Comparison of ENCODE assay signal across 27 cellular contexts in genomic region chr12:8612629-8613028, GRCh38.
DNase-seq lines count a peak whose midpoint lies in the region; ATAC-seq and TF ChIP-seq lines count a peak whose summit lies in the region.
"Had no signal": no experiment of that assay in that cellular context is flagged by ENCODE, and none has a peak within 500 bp of the region (broad histone marks: within the 10 kb centered on the region; RNA-seq: fewer than 3 reads in every experiment).

TSS of gene AICDA (minus strand) at chr12:8612859. CDS start at chr12:8612767, 92 bp downstream.

- peak; percentile 66 for DNase-seq in GM12865 (ENCODE audit: low read depth)
- no peak for DNase-seq in memory B cell (ENCODE audit: low spot score in 2 of 2)
- no peak for DNase-seq in 8988T
- DNase-seq in retina = no peak
- no peak for DNase-seq in NCI-H510A treated with DMSO at 0.1 percent for 48 hours (lab: John Stamatoyannopoulos, UW)
- DNase-seq: activated CD4-positive, alpha-beta T cell treated with anti-CD3 and anti-CD28 coated beads, Interleukin-2, amount 10 ng/mL, durations not matched to agents 24 days and 14 days; activated naive CD8-positive, alpha-beta T cell treated with anti-CD3 and anti-CD28 coated beads for 36 hours; CD4-positive, alpha-beta T cell; effector memory CD8-positive, alpha-beta T cell; GF-D8; H7; IMR-90; left cardiac atrium; mesendoderm; MM.1S; naive thymus-derived CD4-positive, alpha-beta T cell; NCI-H146; NCI-H2171 treated with DMSO at 0.1 percent for 48 hours; NCI-H69; SHP77 treated with DMSO at 0.1 percent for 48 hours; T-cell; testis had no signal

- H3K27ac Mint-ChIP-seq in memory B cell = no peak within 1 kb of the TSS
- H3K27ac Mint-ChIP-seq: activated CD4-positive, alpha-beta T cell treated with anti-CD3 and anti-CD28 coated beads, Interleukin-2, amount 10 ng/mL, durations not matched to agents 24 days and 14 days; activated naive CD8-positive, alpha-beta T cell treated with anti-CD3 and anti-CD28 coated beads for 36 hours; activated T-helper 17 cell treated with anti-CD3 and anti-CD28 coated beads, Interleukin-2, amount 50 U/mL, for 72 hours; CD4-positive, alpha-beta T cell; effector memory CD8-positive, alpha-beta T cell; T-cell had no signal

- ATAC-seq in HG03571 (IDR thresholded peaks at IDR 0.05; ENCODE audit: unreplicated experiment) (peak; percentile 33), memory B cell (ENCODE audit: low read depth) (no peak), GM18517 (IDR thresholded peaks at IDR 0.05; ENCODE audit: unreplicated experiment) (no peak)
- ATAC-seq: activated T-helper 17 cell treated with anti-CD3 and anti-CD28 coated beads, Interleukin-2, amount 50 U/mL, for 72 hours; effector memory CD8-positive, alpha-beta T cell; left cardiac atrium; naive thymus-derived CD4-positive, alpha-beta T cell; T-cell had no signal

- no peaks in the 10 kb centered on the region for H3K27me3 Mint-ChIP-seq in memory B cell
- H3K27me3 Mint-ChIP-seq: activated naive CD8-positive, alpha-beta T cell treated with anti-CD3 and anti-CD28 coated beads for 36 hours; activated T-helper 17 cell treated with anti-CD3 and anti-CD28 coated beads, Interleukin-2, amount 50 U/mL, for 72 hours; CD4-positive, alpha-beta T cell; effector memory CD8-positive, alpha-beta T cell had no signal

- peak within 1 kb of the TSS; percentile 54 for H3K4me3 ChIP-seq in GM12865 (ENCODE audit: low read depth, low read length)
- H3K4me3 ChIP-seq: right atrium auricular region, testis had no signal

- H3K4me3 Mint-ChIP-seq in memory B cell = peak within 1 kb of the TSS; percentile 21
- H3K4me3 Mint-ChIP-seq: activated CD4-positive, alpha-beta T cell treated with anti-CD3 and anti-CD28 coated beads, Interleukin-2, amount 10 ng/mL, durations not matched to agents 24 days and 14 days; activated naive CD8-positive, alpha-beta T cell treated with anti-CD3 and anti-CD28 coated beads for 36 hours; activated T-helper 17 cell treated with anti-CD3 and anti-CD28 coated beads, Interleukin-2, amount 50 U/mL, for 72 hours; CD4-positive, alpha-beta T cell; effector memory CD8-positive, alpha-beta T cell; naive thymus-derived CD4-positive, alpha-beta T cell; T-cell had no signal

- H3K4me1 Mint-ChIP-seq in memory B cell = peaks cover 28% of the 10 kb centered on the region

- TF ChIP-seq POLR2A in GM19193 (IDR thresholded peaks at IDR 0.05; ENCODE audit: extremely low read depth, insufficient read depth, insufficient read length) = peak; percentile 74

- H3K9me3 Mint-ChIP-seq in memory B cell = no peaks in the 10 kb centered on the region
- H3K9me3 Mint-ChIP-seq: activated CD4-positive, alpha-beta T cell treated with anti-CD3 and anti-CD28 coated beads, Interleukin-2, amount 10 ng/mL, durations not matched to agents 24 days and 14 days; activated T-helper 17 cell treated with anti-CD3 and anti-CD28 coated beads, Interleukin-2, amount 50 U/mL, for 72 hours; CD4-positive, alpha-beta T cell; effector memory CD8-positive, alpha-beta T cell; naive thymus-derived CD4-positive, alpha-beta T cell; T-cell had no signal

- H3K36me3 Mint-ChIP-seq in memory B cell = no peaks in the 10 kb centered on the region
- H3K36me3 Mint-ChIP-seq: activated naive CD8-positive, alpha-beta T cell treated with anti-CD3 and anti-CD28 coated beads for 36 hours; naive thymus-derived CD4-positive, alpha-beta T cell; T-cell had no signal

- no peak for TF ChIP-seq CTCF in GM12865 (IDR thresholded peaks at IDR 0.05; ENCODE audit: insufficient read depth, low read depth, low read length, missing control alignments)
